ENCODE assay signal across 1 cellular context in the genomic region with DNA sequence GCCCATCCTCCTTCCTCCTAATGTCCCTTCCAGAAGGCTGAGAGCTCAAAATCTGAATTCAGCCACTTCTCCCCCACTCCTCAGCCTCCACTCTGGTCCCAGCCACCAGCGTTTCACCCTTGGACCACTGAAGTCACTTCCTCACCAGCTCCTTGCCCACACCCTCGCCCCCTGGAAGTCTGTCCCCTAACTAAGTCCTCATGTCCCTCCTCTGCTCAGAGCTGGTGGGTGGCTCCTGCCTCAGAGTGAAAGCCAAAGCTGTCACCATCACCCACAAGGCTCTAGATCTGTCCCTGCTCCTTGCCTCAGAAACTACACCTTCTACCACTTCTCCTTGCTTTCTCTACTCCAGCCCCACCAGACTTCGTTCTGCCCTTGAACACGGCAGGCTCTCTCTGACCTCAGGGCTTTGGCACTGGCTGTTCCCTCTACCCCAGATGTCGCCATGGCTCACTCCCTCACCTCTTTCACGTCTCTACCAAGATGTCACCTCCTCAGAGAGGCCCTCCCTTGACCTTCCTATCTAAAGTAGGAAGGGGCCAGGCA.
TF ChIP-seq lines count a peak whose summit lies in the region.

No MANE protein-coding gene starts in this region.

TF ChIP-seq in IMR-90, 13 proteins besides CTCF, POLR2A, EP300 and RAD21:
- TF ChIP-seq CHD1 (IDR thresholded peaks at IDR 0.05; ENCODE audit: low read depth, low read length) (no peak), MAFK (IDR thresholded peaks at IDR 0.05; ENCODE audit: low read depth, low read length) (no peak), BHLHE40 (IDR thresholded peaks at IDR 0.05; ENCODE audit: low read depth, low read length) (no peak), RFX5 (IDR thresholded peaks at IDR 0.05; ENCODE audit: low read depth, low read length) (no peak), SMC3 (IDR thresholded peaks at IDR 0.05; ENCODE audit: low read depth, low read length) (no peak), MAZ (IDR thresholded peaks at IDR 0.05; ENCODE audit: borderline replicate concordance, low read depth, low read length) (no peak), CEBPB (IDR thresholded peaks at IDR 0.05; ENCODE audit: low read depth, low read length) (no peak), NFE2L2 (IDR thresholded peaks at IDR 0.05; ENCODE audit: low read depth, low read length) (no peak), RCOR1 (IDR thresholded peaks at IDR 0.05; ENCODE audit: insufficient replicate concordance, low read length) (no peak), FOS (IDR thresholded peaks at IDR 0.05; ENCODE audit: low read depth, low read length) (no peak), MXI1 (IDR thresholded peaks at IDR 0.05; ENCODE audit: borderline replicate concordance, low read depth, low read length) (no peak)
- TF ChIP-seq, protein P1, sequence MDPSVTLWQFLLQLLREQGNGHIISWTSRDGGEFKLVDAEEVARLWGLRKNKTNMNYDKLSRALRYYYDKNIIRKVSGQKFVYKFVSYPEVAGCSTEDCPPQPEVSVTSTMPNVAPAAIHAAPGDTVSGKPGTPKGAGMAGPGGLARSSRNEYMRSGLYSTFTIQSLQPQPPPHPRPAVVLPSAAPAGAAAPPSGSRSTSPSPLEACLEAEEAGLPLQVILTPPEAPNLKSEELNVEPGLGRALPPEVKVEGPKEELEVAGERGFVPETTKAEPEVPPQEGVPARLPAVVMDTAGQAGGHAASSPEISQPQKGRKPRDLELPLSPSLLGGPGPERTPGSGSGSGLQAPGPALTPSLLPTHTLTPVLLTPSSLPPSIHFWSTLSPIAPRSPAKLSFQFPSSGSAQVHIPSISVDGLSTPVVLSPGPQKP (IDR thresholded peaks at IDR 0.05; ENCODE audit: borderline replicate concordance, low read depth, low read length): no peak
- TF ChIP-seq, protein P2, sequence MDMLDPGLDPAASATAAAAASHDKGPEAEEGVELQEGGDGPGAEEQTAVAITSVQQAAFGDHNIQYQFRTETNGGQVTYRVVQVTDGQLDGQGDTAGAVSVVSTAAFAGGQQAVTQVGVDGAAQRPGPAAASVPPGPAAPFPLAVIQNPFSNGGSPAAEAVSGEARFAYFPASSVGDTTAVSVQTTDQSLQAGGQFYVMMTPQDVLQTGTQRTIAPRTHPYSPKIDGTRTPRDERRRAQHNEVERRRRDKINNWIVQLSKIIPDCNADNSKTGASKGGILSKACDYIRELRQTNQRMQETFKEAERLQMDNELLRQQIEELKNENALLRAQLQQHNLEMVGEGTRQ (IDR thresholded peaks at IDR 0.05; ENCODE audit: low read depth, low read length): no peak
